1 cellular context compared by ENCODE assay signal in genomic region chr6:47477497-47478232, GRCh38.
TF ChIP-seq lines count a peak whose summit lies in the region.

CD2AP (plus strand) TSS chr6:47477789; CDS start chr6:47478245, 456 bp downstream.

TF ChIP-seq in GM12878, 131 proteins besides CTCF, POLR2A, EP300 and RAD21 (continued from another document and continues in another):
- TF ChIP-seq REST (IDR thresholded peaks at IDR 0.05; ENCODE audit: low read depth, low read length) = no peak
- no peak for TF ChIP-seq FOS (IDR thresholded peaks at IDR 0.05; ENCODE audit: borderline replicate concordance, extremely low read depth, insufficient read length)
- TF ChIP-seq E4F1 (IDR thresholded peaks at IDR 0.05; ENCODE audit: borderline replicate concordance, partially characterized antibody) = no peak
- TF ChIP-seq NFIC (IDR thresholded peaks at IDR 0.05; ENCODE audit: low read depth, low read length) = no peak
- TF ChIP-seq SUPT20H (IDR thresholded peaks at IDR 0.05; ENCODE audit: borderline replicate concordance, control insufficient read depth, low read depth, low read length) = no peak
- peak; percentile 97 for TF ChIP-seq TCF12 (IDR thresholded peaks at IDR 0.05; ENCODE audit: low read depth, low read length)
- TF ChIP-seq E2F8 (IDR thresholded peaks at IDR 0.05; ENCODE audit: low read depth, partially characterized antibody) = no peak
- no peak for TF ChIP-seq LARP7 (IDR thresholded peaks at IDR 0.05)
- peak; percentile 29 to 72; a peak in 2 of 4 replicates for TF ChIP-seq BHLHE40 (IDR thresholded peaks at IDR 0.05; ENCODE audit: borderline replicate concordance in 1 of 2, low read depth in 2 of 2, low read length in 1 of 2)
- TF ChIP-seq ZBTB33 (IDR thresholded peaks at IDR 0.05) = no peak
- TF ChIP-seq SUZ12 (IDR thresholded peaks at IDR 0.05; ENCODE audit: unreplicated experiment) = no peak
- no peak; the same call in 1 of the 2 replicates for TF ChIP-seq MXI1 (IDR thresholded peaks at IDR 0.05; ENCODE audit: low read depth, low read length)
- no peak; the same call in 1 of the 2 replicates for TF ChIP-seq RUNX3 (IDR thresholded peaks at IDR 0.05; ENCODE audit: low read length)
- TF ChIP-seq TBL1XR1 (IDR thresholded peaks at IDR 0.05; ENCODE audit: low read depth, low read length) = no peak
- no peak for TF ChIP-seq PAX8 (IDR thresholded peaks at IDR 0.05)
- no peak for TF ChIP-seq SREBF2 (IDR thresholded peaks at IDR 0.05; ENCODE audit: low read length)
- TF ChIP-seq USF2 (IDR thresholded peaks at IDR 0.05; ENCODE audit: borderline replicate concordance, low read depth, low read length) = no peak
- peak; percentile 43; the same call in 1 of the 2 replicates for TF ChIP-seq HDGF (IDR thresholded peaks at IDR 0.05)
- no peak for TF ChIP-seq HCFC1 (IDR thresholded peaks at IDR 0.05; ENCODE audit: low read length)
- TF ChIP-seq ZBTB40 (IDR thresholded peaks at IDR 0.05; ENCODE audit: borderline replicate concordance) = 0 out of 2 replicates have a peak, but pooled peaks have one; percentile 1
- TF ChIP-seq CHD2 (IDR thresholded peaks at IDR 0.05; ENCODE audit: borderline replicate concordance, low read depth, low read length) = peak; percentile 99
- TF ChIP-seq CHD4 (IDR thresholded peaks at IDR 0.05) = no peak
- peak; percentile 51; the same call in 1 of the 2 replicates for TF ChIP-seq RB1 (IDR thresholded peaks at IDR 0.05; ENCODE audit: borderline replicate concordance)
- no peak for TF ChIP-seq BCLAF1 (IDR thresholded peaks at IDR 0.05)
- no peak for TF ChIP-seq YY1 (IDR thresholded peaks at IDR 0.05; ENCODE audit: low read depth, low read length)
- no peak for TF ChIP-seq NFYA (IDR thresholded peaks at IDR 0.05; ENCODE audit: borderline replicate concordance, low read depth, low read length)
- 0 out of 2 replicates have a peak, but pooled peaks have one; percentile 47 for TF ChIP-seq ZNF687 (IDR thresholded peaks at IDR 0.05)
- no peak for TF ChIP-seq SP1 (IDR thresholded peaks at IDR 0.05; ENCODE audit: low read depth, low read length)
- TF ChIP-seq JUNB (IDR thresholded peaks at IDR 0.05) = no peak
- TF ChIP-seq ELK1 (IDR thresholded peaks at IDR 0.05; ENCODE audit: low read depth, low read length) = no peak
